In genomic region chr17:7687908-7688807, GRCh38 we compare ENCODE assay signal across 7 cellular contexts. TPM values are rescaled to one million over a fixed set of nuclear protein-coding genes. Genes with fewer than 3 reads are reported as not detected.
A peak's percentile ranks its signal among the peaks of the same experiment; 100 is the strongest.
DNase-seq lines count a peak whose midpoint lies in the region; ATAC-seq, FAIRE-seq and TF ChIP-seq lines count a peak whose summit lies in the region.

TSS of gene WRAP53 (plus strand) at chr17:7688477. CDS start at chr17:7688649, 172 bp downstream.

- DNase-seq in GM18507 (ENCODE audit: extremely low spot score, insufficient read length, low read depth) (peak; percentile 87), NCI-H2029 treated with DMSO at 0.1 percent for 48 hours (lab: John Stamatoyannopoulos, UW) (peak; percentile 74), T-helper 9 cell (peak; percentile 93), astrocyte of the cerebellum (ENCODE audit: low read depth) (peak; percentile 98), hepatic stellate cell (ENCODE audit: low spot score) (peak; percentile 96), renal cortical epithelial cell (ENCODE audit: low read depth) (peak; percentile 98)

- in situ Hi-C loops in astrocyte of the cerebellum (cut with HindIII; ENCODE audit: low sequenced_read_pairs), result no loop called here

- peak; percentile 75 for ATAC-seq in HG02981 (IDR thresholded peaks at IDR 0.05; ENCODE audit: unreplicated experiment)

- FAIRE-seq in GM18507 (lab: Jason Lieb, UNC), result peak; percentile 96

- TF ChIP-seq CTCF in astrocyte of the cerebellum (IDR thresholded peaks at IDR 0.05; ENCODE audit: low read depth, low read length, missing control alignments), result peak; percentile 97

- peak within 1 kb of the TSS; percentile 60 for H3K4me3 ChIP-seq in astrocyte of the cerebellum (ENCODE audit: low read depth, low read length)

RNA-seq across cellular contexts. Expression of gene WRAP53, which starts in this region (rescaled TPM):
- total RNA-seq in renal cortical epithelial cell, result 6.2 and 9.2 TPM in 2 replicates

Comparison
In these comparisons a context has a peak if more than half of its experiments do, and no peak if none do; other contexts are left out.
1. Peak in every context shown above with its lines: DNase-seq, ATAC-seq and H3K4me3 ChIP-seq.